8 cellular contexts compared by ENCODE assay signal in genomic region chr12:98532687-98533304, GRCh38.
DNase-seq lines count a peak whose midpoint lies in the region; ATAC-seq lines count a peak whose summit lies in the region.

No MANE protein-coding gene starts in this region.

- no peaks in the 10 kb centered on the region for H3K27me3 ChIP-seq in adipocyte (replicated peaks; ENCODE audit: control insufficient read depth, insufficient read depth, low read length)

- DNase-seq in AG08395 (ENCODE audit: low spot score) = peak; percentile 49
- DNase-seq in GDM1 (lab: John Stamatoyannopoulos, UW) = peak; percentile 2
- peak; percentile 20 for DNase-seq in NCI-H1694 treated with DMSO at 0.1 percent for 48 hours (lab: John Stamatoyannopoulos, UW)
- DNase-seq in adipocyte (ENCODE audit: low read depth) = peak; percentile 58
- peak; percentile 76 for DNase-seq in kidney tubule cell (ENCODE audit: low spot score)
- no peak for DNase-seq in head of caudate nucleus

- intact Hi-C loops in head of caudate nucleus (cut with DNase I) = no loop called here

- no peak overlapping the region for H3K4me3 ChIP-seq in adipocyte (ENCODE audit: low read length)

- H3K36me3 ChIP-seq in adipocyte (ENCODE audit: control insufficient read depth, insufficient read depth, low read length, severe bottlenecking) = no peaks in the 10 kb centered on the region

- ATAC-seq in GM18511 (IDR thresholded peaks at IDR 0.05; ENCODE audit: unreplicated experiment) (no peak), HG03196 (IDR thresholded peaks at IDR 0.05; ENCODE audit: unreplicated experiment) (no peak)

- peaks cover 12% of the 10 kb centered on the region for H3K4me1 ChIP-seq in adipocyte (ENCODE audit: control insufficient read depth, insufficient read depth, low read length)

- H3K9ac ChIP-seq in adipocyte (ENCODE audit: low read length) = no peak overlapping the region

- H3K9me3 ChIP-seq in adipocyte (ENCODE audit: control insufficient read depth, low read length) = no peaks in the 10 kb centered on the region

Comparison
In these comparisons a context has a peak if more than half of its experiments do, and no peak if none do; other contexts are left out.
1. DNase-seq: peak in AG08395 (single experiment), GDM1 (single experiment), NCI-H1694 treated with DMSO at 0.1 percent for 48 hours (single experiment), adipocyte (single experiment) and kidney tubule cell (single experiment); none in head of caudate nucleus (0 of 42).